Comparison of ENCODE assay signal across 9 cellular contexts in genomic region chr10:86440874-86441838, GRCh38.
DNase-seq lines count a peak whose midpoint lies in the region; ATAC-seq and TF ChIP-seq lines count a peak whose summit lies in the region.
"Had no signal": no experiment of that assay in that cellular context is flagged by ENCODE, and none has a peak within 500 bp of the region (broad histone marks: within the 10 kb centered on the region; RNA-seq: fewer than 3 reads in every experiment).

No MANE protein-coding gene starts in this region.

- DNase-seq in D341Med (ENCODE audit: low spot score) (peak; percentile 25), HuH-7.5 (ENCODE audit: low spot score) (peak; percentile 10), dermis blood vessel endothelial cell (peak; percentile 59), NCI-H1436 (lab: John Stamatoyannopoulos, UW) (no peak), hypothalamus (lab: John Stamatoyannopoulos, UW) (no peak), caudate nucleus (lab: John Stamatoyannopoulos, UW) (no peak)
- DNase-seq: NCI-H2081 had no signal

- H3K27ac Mint-ChIP-seq in nephron = peak overlapping the region; percentile 78 to 96 (median 90)

- no peaks in the 10 kb centered on the region for H3K9me3 Mint-ChIP-seq in nephron

- no peak for ATAC-seq in GM19035 (IDR thresholded peaks at IDR 0.05; ENCODE audit: unreplicated experiment)

- H3K36me3 Mint-ChIP-seq in nephron (ENCODE audit: low read depth) = peaks cover 85% of the 10 kb centered on the region

- H3K4me3 Mint-ChIP-seq in nephron = no peak overlapping the region

- no peak overlapping the region for H3K27ac ChIP-seq in caudate nucleus (ENCODE audit: low read depth, low read length)

- H3K27me3 Mint-ChIP-seq in nephron (ENCODE audit: low read depth) = no peaks in the 10 kb centered on the region

- TF ChIP-seq CTCF in nephron (IDR thresholded peaks at IDR 0.05; ENCODE audit: unreplicated experiment in 3 of 3) = no peak

- H3K4me1 Mint-ChIP-seq in nephron = peaks cover 8% of the 10 kb centered on the region

Comparison
In these comparisons a context has a peak if more than half of its experiments do, and no peak if none do; other contexts are left out.
1. DNase-seq: peak in D341Med (single experiment), HuH-7.5 (single experiment) and dermis blood vessel endothelial cell (single experiment); none in NCI-H1436 (single experiment), hypothalamus (0 of 51) and caudate nucleus (0 of 61).